ENCODE assay signal across 12 cellular contexts in genomic region chr19:38737297-38737865, GRCh38. TPM values are rescaled to one million over a fixed set of nuclear protein-coding genes. Genes with fewer than 3 reads are reported as not detected.
DNase-seq lines count a peak whose midpoint lies in the region; ATAC-seq and TF ChIP-seq lines count a peak whose summit lies in the region.
"Had no signal": no experiment of that assay in that cellular context is flagged by ENCODE, and none has a peak within 500 bp of the region (broad histone marks: within the 10 kb centered on the region; RNA-seq: fewer than 3 reads in every experiment).

No MANE protein-coding gene starts in this region.

- no peaks in the 10 kb centered on the region for H3K27me3 ChIP-seq in HCT116 (ENCODE audit: insufficient read depth, low read length)
- H3K27me3 ChIP-seq in neural progenitor cell = peaks cover 22% of the 10 kb centered on the region
- no peaks in the 10 kb centered on the region for H3K27me3 ChIP-seq in tibial artery

- H3K9me2 ChIP-seq in HCT116 (ENCODE audit: insufficient read depth) = no peaks in the 10 kb centered on the region

- BruUV-seq in HCT116 (replicated peaks; lab: Mats Ljungman, UMichigan) = no TSS peak

- POLR2A ChIA-PET in HCT116 (lab: Charles Lee) = no interaction called here

- peaks cover 10 to 43% of the 10 kb centered on the region in 2 experiments; a peak in 3 of 4 replicates for H3K4me1 ChIP-seq in HCT116 (ENCODE audit: control insufficient read depth in 1 of 2, insufficient read depth in 2 of 2, low read length in 2 of 2)
- H3K4me1 ChIP-seq in neural progenitor cell = peaks cover 12% of the 10 kb centered on the region
- peaks cover 0 to 42% (median 28%) of the 10 kb centered on the region in 4 donors for H3K4me1 ChIP-seq in tibial artery

- H2AFZ ChIP-seq in HCT116 (ENCODE audit: low read depth, low read length, poor library complexity, severe bottlenecking) (no peak overlapping the region), neural progenitor cell (replicated peaks) (no peak overlapping the region)

- no peaks in the 10 kb centered on the region for H3K36me3 ChIP-seq in HCT116 (ENCODE audit: control insufficient read depth in 1 of 2, insufficient read depth in 2 of 2, low read length in 2 of 2)
- no peaks in the 10 kb centered on the region for H3K36me3 ChIP-seq in neural progenitor cell
- H3K36me3 ChIP-seq in tibial artery = no peaks in the 10 kb centered on the region

- ATAC-seq in HCT116 (no peak), HG02970 (IDR thresholded peaks at IDR 0.05; ENCODE audit: low FRiP score, unreplicated experiment) (no peak)
- ATAC-seq: PC-3 had no signal

- H3K4me2 ChIP-seq in HCT116 (ENCODE audit: low read length) = peak overlapping the region; percentile 68
- peak overlapping the region; percentile 14 for H3K4me2 ChIP-seq in neural progenitor cell

- H3K9ac ChIP-seq in HCT116 (ENCODE audit: low read length) (peak overlapping the region; percentile 12; the same call in 1 of the 2 replicates), neural progenitor cell (no peak overlapping the region)

- no peak for TF ChIP-seq POLR2A in HCT116 (IDR thresholded peaks at IDR 0.05; ENCODE audit: borderline replicate concordance, extremely low read depth, insufficient read depth, insufficient read length)

- TF ChIP-seq CTCF in HCT116 (IDR thresholded peaks at IDR 0.05 in 2 of 3, conservative IDR thresholded peaks at IDR 0.05 in 1 of 3; ENCODE audit: borderline replicate concordance in 1 of 3, insufficient read depth in 1 of 3, low read depth in 2 of 3, low read length in 2 of 3) (no peak), neural progenitor cell (IDR thresholded peaks at IDR 0.05) (no peak), tibial artery (IDR thresholded peaks at IDR 0.05) (no peak)

- TF ChIP-seq RAD21 in HCT116 (IDR thresholded peaks at IDR 0.05; ENCODE audit: low read depth) = no peak

- H3K79me2 ChIP-seq in HCT116 (ENCODE audit: insufficient read depth, low read length) (no peaks in the 10 kb centered on the region), neural progenitor cell (ENCODE audit: low read depth) (no peaks in the 10 kb centered on the region)

- H3K9me3 Mint-ChIP-seq in neural progenitor cell = no peaks in the 10 kb centered on the region

- DNase-seq in NOMO-1 treated with DMSO at 0.1 percent for 48 hours (lab: John Stamatoyannopoulos, UW; ENCODE audit: unreplicated experiment) = peak; percentile 10
- no peak for DNase-seq in NOMO-1 treated with dmso at 0.1 percent for 144 hours (lab: John Stamatoyannopoulos, UW; ENCODE audit: unreplicated experiment)
- DNase-seq in HCT116 (ENCODE audit: low read depth, low spot score) = no peak
- peak; percentile 3 for DNase-seq in astrocyte of the hippocampus (ENCODE audit: low read depth, low spot score)
- no peak for DNase-seq in neural progenitor cell (ENCODE audit: low spot score)
- no peak for DNase-seq in tibial artery
- no peak for DNase-seq in D341Med (ENCODE audit: low spot score)
- DNase-seq: GF-D8 had no signal

- H4K20me1 ChIP-seq in HCT116 (ENCODE audit: insufficient read depth) (no peaks in the 10 kb centered on the region), neural progenitor cell (ENCODE audit: low read depth) (peaks cover 9% of the 10 kb centered on the region)

- CTCF ChIA-PET in HCT116 (lab: Charles Lee) = no interaction called here

- RAD21 ChIA-PET in HCT116 (lab: Charles Lee; ENCODE audit: low non-redundant PET in 1 of 2, low total read pairs in 2 of 2, uncharacterized antibody in 2 of 2, unreplicated experiment in 2 of 2) = interaction anchor here (0.6 to 0.7 kb wide), 3 partner anchors 7 to 193 kb away, joined by 3 read pairs; partner anchors contain the start of genes MRPS12 (in 1 of the 2) and SARS2 (in 1 of the 2)

- H3K4me1 Mint-ChIP-seq in neural progenitor cell = peaks cover 8% of the 10 kb centered on the region

- no peak overlapping the region for H3K4me3 ChIP-seq in HCT116 (replicated peaks in 1 of 2; ENCODE audit: low read depth in 1 of 2, low read length in 2 of 2)
- H3K4me3 ChIP-seq in neural progenitor cell = no peak overlapping the region
- no peak overlapping the region for H3K4me3 ChIP-seq in tibial artery

- intact Hi-C loops in HCT116 (cut with micrococcal nuclease) (loop anchor here (5.0 kb wide), 1 partner anchor 95 kb away; the partner anchor contains the start of gene ECH1), tibial artery (cut with DNase I; ENCODE audit: low total_unique reads) (no loop called here)

- H3K27ac ChIP-seq in HCT116 (ENCODE audit: low read depth, low read length) (no peak overlapping the region), neural progenitor cell (no peak overlapping the region), tibial artery (no peak overlapping the region)

- H3K27me3 Mint-ChIP-seq in neural progenitor cell (ENCODE audit: insufficient read depth, low read depth) = peaks cover 15% of the 10 kb centered on the region

- peak overlapping the region; percentile 50 for H3K4me3 Mint-ChIP-seq in neural progenitor cell

- no peak overlapping the region for H3K27ac Mint-ChIP-seq in neural progenitor cell

- H3K9me3 ChIP-seq in HCT116 (ENCODE audit: control insufficient read depth in 1 of 2, insufficient read depth in 1 of 2, low read depth in 1 of 2, low read length in 2 of 2) (no peaks in the 10 kb centered on the region), neural progenitor cell (ENCODE audit: low read depth) (no peaks in the 10 kb centered on the region), tibial artery (no peaks in the 10 kb centered on the region)

- peaks cover 18% of the 10 kb centered on the region for H3F3A ChIP-seq in neural progenitor cell (ENCODE audit: low read depth)

- peaks cover 2% of the 10 kb centered on the region for H3K36me3 Mint-ChIP-seq in neural progenitor cell

TF ChIP-seq in HCT116, 20 proteins besides CTCF, POLR2A, EP300 and RAD21 (continues in another document):
- TF ChIP-seq ZNF274 (IDR thresholded peaks at IDR 0.05; ENCODE audit: low read depth, low read length) = no peak
- no peak for TF ChIP-seq ZBTB33 (IDR thresholded peaks at IDR 0.05; ENCODE audit: extremely low read depth, insufficient replicate concordance, low read length)
- TF ChIP-seq SP1 (IDR thresholded peaks at IDR 0.05; ENCODE audit: low read depth) = no peak
- no peak for TF ChIP-seq CEBPB (IDR thresholded peaks at IDR 0.05; ENCODE audit: low read depth)
- no peak for TF ChIP-seq ATF3 (IDR thresholded peaks at IDR 0.05)
- TF ChIP-seq ZFX (IDR thresholded peaks at IDR 0.05) = no peak
- no peak for TF ChIP-seq FOSL1 (IDR thresholded peaks at IDR 0.05; ENCODE audit: low read depth)
- TF ChIP-seq EZH2phosphoT487 (IDR thresholded peaks at IDR 0.05; ENCODE audit: borderline replicate concordance) = no peak
- no peak for TF ChIP-seq POLR2AphosphoS5 (IDR thresholded peaks at IDR 0.05; ENCODE audit: low read depth, low read length)
- no peak for TF ChIP-seq YY1 (IDR thresholded peaks at IDR 0.05; ENCODE audit: extremely low read depth, insufficient replicate concordance, low read depth, low read length)
- TF ChIP-seq, protein P1, sequence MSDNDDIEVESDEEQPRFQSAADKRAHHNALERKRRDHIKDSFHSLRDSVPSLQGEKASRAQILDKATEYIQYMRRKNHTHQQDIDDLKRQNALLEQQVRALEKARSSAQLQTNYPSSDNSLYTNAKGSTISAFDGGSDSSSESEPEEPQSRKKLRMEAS (IDR thresholded peaks at IDR 0.05) = no peak
- no peak for TF ChIP-seq SRF (IDR thresholded peaks at IDR 0.05; ENCODE audit: low read depth)
- no peak for TF ChIP-seq ELF1 (IDR thresholded peaks at IDR 0.05; ENCODE audit: borderline replicate concordance, low read depth)

RNA-seq across cellular contexts. Expression of gene CAPN12, which starts 6.9 kb away (rescaled TPM):
- total RNA-seq in HCT116 (2021; ENCODE audit: unreplicated experiment) (8.8 TPM), neural progenitor cell (ENCODE audit: low replicate concordance) (1.0 and 4.9 TPM in 2 replicates)
- polyA plus RNA-seq in HCT116 (2012) = 8.6 and 10.4 TPM in 2 replicates

RNA-seq across cellular contexts. Expression of gene LGALS7, which starts 35.9 kb away (rescaled TPM):
- total RNA-seq in HCT116 (2021; ENCODE audit: unreplicated experiment) (not detected), neural progenitor cell (ENCODE audit: low replicate concordance) (not detected in 2 replicates)
- not detected in 2 replicates for polyA plus RNA-seq in HCT116 (2012)
- total RNA-seq: A673, PC-3 had no signal

RNA-seq across cellular contexts. Expression of gene LGALS7B, which starts 51.6 kb away (rescaled TPM):
- 2.4 TPM for total RNA-seq in HCT116 (2021; ENCODE audit: unreplicated experiment)
- polyA plus RNA-seq in HCT116 (2012) = 1.4 and 2.0 TPM in 2 replicates
- not detected in 2 replicates for total RNA-seq in neural progenitor cell (ENCODE audit: low replicate concordance)
- total RNA-seq: A673, PC-3, skeletal muscle tissue had no signal

Comparison
In these comparisons a context has a peak if more than half of its experiments do, and no peak if none do; other contexts are left out.
1. DNase-seq: peak in NOMO-1 treated with DMSO at 0.1 percent for 48 hours (single experiment) and astrocyte of the hippocampus (single experiment); none in NOMO-1 treated with dmso at 0.1 percent for 144 hours (single experiment), HCT116 (single experiment), neural progenitor cell (single experiment), tibial artery (0 of 2) and D341Med (single experiment).